ENCODE assay signal across 13 cellular contexts in the genomic region with DNA sequence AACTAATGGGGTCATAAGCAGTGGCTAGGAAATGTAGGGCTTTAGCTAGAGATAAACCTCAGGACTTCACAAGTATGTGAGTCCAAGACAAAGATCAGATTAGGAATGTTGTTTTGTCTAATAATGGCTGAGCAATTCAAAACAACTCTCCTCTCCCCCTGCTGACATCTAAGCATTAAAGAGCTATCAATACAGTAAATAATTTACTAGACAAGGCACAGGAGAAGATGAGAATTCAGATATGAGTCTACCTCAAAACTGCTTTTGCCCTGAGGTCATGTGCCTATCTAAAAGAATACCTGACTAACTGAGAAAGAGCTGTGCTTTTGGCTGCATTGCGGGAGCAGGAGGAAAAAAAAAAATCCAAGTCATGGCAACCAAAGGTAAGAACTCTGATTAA.
"Had no signal": no experiment of that assay in that cellular context is flagged by ENCODE, and none has a peak within 500 bp of the region (broad histone marks: within the 10 kb centered on the region; RNA-seq: fewer than 3 reads in every experiment).

No MANE protein-coding gene starts in this region.

- H3K4me3 ChIP-seq: heart left ventricle, left lung, testis had no signal

- H3K9me3 ChIP-seq: left lung, testis had no signal

- DNase-seq: activated naive CD8-positive, alpha-beta T cell treated with anti-CD3 and anti-CD28 coated beads for 36 hours; cortex of kidney; effector CD8-positive, alpha-beta T cell; heart left ventricle; left lung; natural killer cell; posterior cingulate gyrus; right cardiac atrium; stimulated activated naive CD8-positive, alpha-beta T cell treated with anti-CD3 and anti-CD28 coated beads, Interleukin-15, amount 100 ng/mL, for 72 hours; T-cell; T-helper 9 cell; testis had no signal

- ATAC-seq: activated CD4-positive, CD25-positive, alpha-beta regulatory T cell treated with anti-CD3 and anti-CD28 coated beads, Interleukin-2, amount 50 U/mL, for 24 hours; heart left ventricle; left lung; natural killer cell; right cardiac atrium; stimulated activated naive CD8-positive, alpha-beta T cell treated with anti-CD3 and anti-CD28 coated beads, Interleukin-15, amount 100 ng/mL, for 72 hours; T-cell had no signal

- H3K27me3 ChIP-seq: heart left ventricle, left lung, testis had no signal

- H3K4me1 ChIP-seq: heart left ventricle, left lung, testis had no signal

- H3K27ac ChIP-seq: heart left ventricle, left lung, testis had no signal

- H3K36me3 ChIP-seq: heart left ventricle, left lung had no signal
